In genomic region chr11:117143871-117144476, GRCh38 we compare ENCODE assay signal across 1 cellular context.
TF ChIP-seq lines count a peak whose summit lies in the region.

A gene with protein sequence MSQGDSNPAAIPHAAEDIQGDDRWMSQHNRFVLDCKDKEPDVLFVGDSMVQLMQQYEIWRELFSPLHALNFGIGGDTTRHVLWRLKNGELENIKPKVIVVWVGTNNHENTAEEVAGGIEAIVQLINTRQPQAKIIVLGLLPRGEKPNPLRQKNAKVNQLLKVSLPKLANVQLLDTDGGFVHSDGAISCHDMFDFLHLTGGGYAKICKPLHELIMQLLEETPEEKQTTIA (plus strand): TSS chr11:117144287. CDS start chr11:117152448, 8,161 bp downstream.

TF ChIP-seq in HepG2, 621 proteins besides CTCF, POLR2A, EP300 and RAD21 (continued from another document and continues in another):
- TF ChIP-seq MLXIP (CRISPR knock-in tag; IDR thresholded peaks at IDR 0.05; ENCODE audit: borderline replicate concordance): no peak
- peak; percentile 81; the same call in 1 of the 2 replicates for TF ChIP-seq BATF2 (CRISPR knock-in tag; IDR thresholded peaks at IDR 0.05)
- TF ChIP-seq SRY (CRISPR knock-in tag; IDR thresholded peaks at IDR 0.05): 0 out of 2 replicates have a peak, but pooled peaks have one; percentile 43
- no peak; the same call in none of the 2 replicates for TF ChIP-seq ZFP90 (CRISPR knock-in tag; IDR thresholded peaks at IDR 0.05; ENCODE audit: borderline replicate concordance)
- TF ChIP-seq SCMH1 (CRISPR knock-in tag; IDR thresholded peaks at IDR 0.05; ENCODE audit: borderline replicate concordance): no peak
- TF ChIP-seq BHLHE40 (IDR thresholded peaks at IDR 0.05; ENCODE audit: low read length): no peak
- peak; percentile 90; the same call in 1 of the 2 replicates for TF ChIP-seq KDM3A (CRISPR knock-in tag; IDR thresholded peaks at IDR 0.05; ENCODE audit: low read depth)
- peak; percentile 85; the same call in 1 of the 2 replicates for TF ChIP-seq YEATS2 (CRISPR knock-in tag; IDR thresholded peaks at IDR 0.05; ENCODE audit: borderline replicate concordance)
- TF ChIP-seq HNRNPK (IDR thresholded peaks at IDR 0.05; ENCODE audit: low read depth, low read length, poor library complexity, severe bottlenecking): no peak
- peak; percentile 80 for TF ChIP-seq ETV5 (CRISPR knock-in tag; IDR thresholded peaks at IDR 0.05; ENCODE audit: borderline replicate concordance)
- TF ChIP-seq, protein P1, sequence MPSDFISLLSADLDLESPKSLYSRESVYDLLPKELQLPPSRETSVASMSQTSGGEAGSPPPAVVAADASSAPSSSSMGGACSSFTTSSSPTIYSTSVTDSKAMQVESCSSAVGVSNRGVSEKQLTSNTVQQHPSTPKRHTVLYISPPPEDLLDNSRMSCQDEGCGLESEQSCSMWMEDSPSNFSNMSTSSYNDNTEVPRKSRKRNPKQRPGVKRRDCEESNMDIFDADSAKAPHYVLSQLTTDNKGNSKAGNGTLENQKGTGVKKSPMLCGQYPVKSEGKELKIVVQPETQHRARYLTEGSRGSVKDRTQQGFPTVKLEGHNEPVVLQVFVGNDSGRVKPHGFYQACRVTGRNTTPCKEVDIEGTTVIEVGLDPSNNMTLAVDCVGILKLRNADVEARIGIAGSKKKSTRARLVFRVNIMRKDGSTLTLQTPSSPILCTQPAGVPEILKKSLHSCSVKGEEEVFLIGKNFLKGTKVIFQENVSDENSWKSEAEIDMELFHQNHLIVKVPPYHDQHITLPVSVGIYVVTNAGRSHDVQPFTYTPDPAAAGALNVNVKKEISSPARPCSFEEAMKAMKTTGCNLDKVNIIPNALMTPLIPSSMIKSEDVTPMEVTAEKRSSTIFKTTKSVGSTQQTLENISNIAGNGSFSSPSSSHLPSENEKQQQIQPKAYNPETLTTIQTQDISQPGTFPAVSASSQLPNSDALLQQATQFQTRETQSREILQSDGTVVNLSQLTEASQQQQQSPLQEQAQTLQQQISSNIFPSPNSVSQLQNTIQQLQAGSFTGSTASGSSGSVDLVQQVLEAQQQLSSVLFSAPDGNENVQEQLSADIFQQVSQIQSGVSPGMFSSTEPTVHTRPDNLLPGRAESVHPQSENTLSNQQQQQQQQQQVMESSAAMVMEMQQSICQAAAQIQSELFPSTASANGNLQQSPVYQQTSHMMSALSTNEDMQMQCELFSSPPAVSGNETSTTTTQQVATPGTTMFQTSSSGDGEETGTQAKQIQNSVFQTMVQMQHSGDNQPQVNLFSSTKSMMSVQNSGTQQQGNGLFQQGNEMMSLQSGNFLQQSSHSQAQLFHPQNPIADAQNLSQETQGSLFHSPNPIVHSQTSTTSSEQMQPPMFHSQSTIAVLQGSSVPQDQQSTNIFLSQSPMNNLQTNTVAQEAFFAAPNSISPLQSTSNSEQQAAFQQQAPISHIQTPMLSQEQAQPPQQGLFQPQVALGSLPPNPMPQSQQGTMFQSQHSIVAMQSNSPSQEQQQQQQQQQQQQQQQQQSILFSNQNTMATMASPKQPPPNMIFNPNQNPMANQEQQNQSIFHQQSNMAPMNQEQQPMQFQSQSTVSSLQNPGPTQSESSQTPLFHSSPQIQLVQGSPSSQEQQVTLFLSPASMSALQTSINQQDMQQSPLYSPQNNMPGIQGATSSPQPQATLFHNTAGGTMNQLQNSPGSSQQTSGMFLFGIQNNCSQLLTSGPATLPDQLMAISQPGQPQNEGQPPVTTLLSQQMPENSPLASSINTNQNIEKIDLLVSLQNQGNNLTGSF (CRISPR knock-in tag; IDR thresholded peaks at IDR 0.05): peak; percentile 79; the same call in 1 of the 2 replicates
- TF ChIP-seq POGZ (CRISPR knock-in tag; IDR thresholded peaks at IDR 0.05): peak; percentile 80
- TF ChIP-seq ZNF790 (CRISPR knock-in tag; IDR thresholded peaks at IDR 0.05; ENCODE audit: borderline replicate concordance): no peak
- no peak for TF ChIP-seq NFIB (CRISPR knock-in tag; IDR thresholded peaks at IDR 0.05; ENCODE audit: borderline replicate concordance)
- TF ChIP-seq KAT7 (CRISPR knock-in tag; IDR thresholded peaks at IDR 0.05; ENCODE audit: borderline replicate concordance): peak; percentile 48; the same call in 1 of the 2 replicates
- no peak for TF ChIP-seq HHEX (CRISPR knock-in tag; IDR thresholded peaks at IDR 0.05)
- TF ChIP-seq ZNF510 (CRISPR knock-in tag; IDR thresholded peaks at IDR 0.05; ENCODE audit: low read depth): peak; percentile 95; the same call in 1 of the 2 replicates
- TF ChIP-seq, protein P2, sequence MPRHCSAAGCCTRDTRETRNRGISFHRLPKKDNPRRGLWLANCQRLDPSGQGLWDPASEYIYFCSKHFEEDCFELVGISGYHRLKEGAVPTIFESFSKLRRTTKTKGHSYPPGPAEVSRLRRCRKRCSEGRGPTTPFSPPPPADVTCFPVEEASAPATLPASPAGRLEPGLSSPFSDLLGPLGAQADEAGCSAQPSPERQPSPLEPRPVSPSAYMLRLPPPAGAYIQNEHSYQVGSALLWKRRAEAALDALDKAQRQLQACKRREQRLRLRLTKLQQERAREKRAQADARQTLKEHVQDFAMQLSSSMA (CRISPR knock-in tag; IDR thresholded peaks at IDR 0.05): peak; percentile 88; the same call in 1 of the 2 replicates
- TF ChIP-seq ZSCAN20 (CRISPR knock-in tag; IDR thresholded peaks at IDR 0.05; ENCODE audit: borderline replicate concordance): no peak
- 0 out of 2 replicates have a peak, but pooled peaks have one; percentile 21 for TF ChIP-seq ZNF775 (CRISPR knock-in tag; IDR thresholded peaks at IDR 0.05; ENCODE audit: borderline replicate concordance)
- peak; percentile 65; the same call in 1 of the 2 replicates for TF ChIP-seq ZNF205 (CRISPR knock-in tag; IDR thresholded peaks at IDR 0.05)
- TF ChIP-seq THAP8 (CRISPR knock-in tag; IDR thresholded peaks at IDR 0.05; ENCODE audit: borderline replicate concordance): 0 out of 2 replicates have a peak, but pooled peaks have one; percentile 30
- peak; percentile 89 for TF ChIP-seq BCL3 (CRISPR knock-in tag; IDR thresholded peaks at IDR 0.05)
- TF ChIP-seq, protein P3, sequence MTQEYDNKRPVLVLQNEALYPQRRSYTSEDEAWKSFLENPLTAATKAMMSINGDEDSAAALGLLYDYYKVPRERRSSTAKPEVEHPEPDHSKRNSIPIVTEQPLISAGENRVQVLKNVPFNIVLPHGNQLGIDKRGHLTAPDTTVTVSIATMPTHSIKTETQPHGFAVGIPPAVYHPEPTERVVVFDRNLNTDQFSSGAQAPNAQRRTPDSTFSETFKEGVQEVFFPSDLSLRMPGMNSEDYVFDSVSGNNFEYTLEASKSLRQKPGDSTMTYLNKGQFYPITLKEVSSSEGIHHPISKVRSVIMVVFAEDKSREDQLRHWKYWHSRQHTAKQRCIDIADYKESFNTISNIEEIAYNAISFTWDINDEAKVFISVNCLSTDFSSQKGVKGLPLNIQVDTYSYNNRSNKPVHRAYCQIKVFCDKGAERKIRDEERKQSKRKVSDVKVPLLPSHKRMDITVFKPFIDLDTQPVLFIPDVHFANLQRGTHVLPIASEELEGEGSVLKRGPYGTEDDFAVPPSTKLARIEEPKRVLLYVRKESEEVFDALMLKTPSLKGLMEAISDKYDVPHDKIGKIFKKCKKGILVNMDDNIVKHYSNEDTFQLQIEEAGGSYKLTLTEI (CRISPR knock-in tag; conservative IDR thresholded peaks at IDR 0.05): no peak
- TF ChIP-seq NBN (conservative IDR thresholded peaks at IDR 0.05): no peak
- TF ChIP-seq ZNF446 (CRISPR knock-in tag; IDR thresholded peaks at IDR 0.05): no peak; the same call in 1 of the 2 replicates
- TF ChIP-seq HINFP (CRISPR knock-in tag; IDR thresholded peaks at IDR 0.05; ENCODE audit: low read depth): peak; percentile 59; the same call in 1 of the 2 replicates
- TF ChIP-seq ZBTB38 (CRISPR knock-in tag; IDR thresholded peaks at IDR 0.05): peak; percentile 65
- TF ChIP-seq STAG1 (CRISPR knock-in tag; IDR thresholded peaks at IDR 0.05): no peak
- TF ChIP-seq SRSF9 (IDR thresholded peaks at IDR 0.05; ENCODE audit: borderline replicate concordance, insufficient read depth, low read depth, low read length, poor library complexity, severe bottlenecking): no peak
- no peak for TF ChIP-seq SIX4 (CRISPR knock-in tag; IDR thresholded peaks at IDR 0.05)
- no peak for TF ChIP-seq CCAR2 (optimal IDR thresholded peaks at IDR 0.05; ENCODE audit: low read depth, low read length)
- peak; percentile 84; the same call in 1 of the 2 replicates for TF ChIP-seq ZNF33B (CRISPR knock-in tag; IDR thresholded peaks at IDR 0.05)
- TF ChIP-seq ZFAT (CRISPR knock-in tag; conservative IDR thresholded peaks at IDR 0.05): no peak
- no peak for TF ChIP-seq ZNF382 (CRISPR knock-in tag; IDR thresholded peaks at IDR 0.05; ENCODE audit: borderline replicate concordance)
- TF ChIP-seq ZNF34 (CRISPR knock-in tag; IDR thresholded peaks at IDR 0.05; ENCODE audit: borderline replicate concordance): peak; percentile 73; the same call in 1 of the 2 replicates
- TF ChIP-seq NCOR1 (IDR thresholded peaks at IDR 0.05; ENCODE audit: borderline replicate concordance, low read length): no peak
- no peak for TF ChIP-seq CHCHD3 (CRISPR knock-in tag; IDR thresholded peaks at IDR 0.05)
- TF ChIP-seq ZNF747 (CRISPR knock-in tag; IDR thresholded peaks at IDR 0.05; ENCODE audit: borderline replicate concordance): peak; percentile 32; the same call in 1 of the 2 replicates
- TF ChIP-seq, protein P4, sequence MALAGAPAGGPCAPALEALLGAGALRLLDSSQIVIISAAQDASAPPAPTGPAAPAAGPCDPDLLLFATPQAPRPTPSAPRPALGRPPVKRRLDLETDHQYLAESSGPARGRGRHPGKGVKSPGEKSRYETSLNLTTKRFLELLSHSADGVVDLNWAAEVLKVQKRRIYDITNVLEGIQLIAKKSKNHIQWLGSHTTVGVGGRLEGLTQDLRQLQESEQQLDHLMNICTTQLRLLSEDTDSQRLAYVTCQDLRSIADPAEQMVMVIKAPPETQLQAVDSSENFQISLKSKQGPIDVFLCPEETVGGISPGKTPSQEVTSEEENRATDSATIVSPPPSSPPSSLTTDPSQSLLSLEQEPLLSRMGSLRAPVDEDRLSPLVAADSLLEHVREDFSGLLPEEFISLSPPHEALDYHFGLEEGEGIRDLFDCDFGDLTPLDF (CRISPR knock-in tag; IDR thresholded peaks at IDR 0.05): no peak; the same call in 1 of the 2 replicates
- TF ChIP-seq, protein P5, sequence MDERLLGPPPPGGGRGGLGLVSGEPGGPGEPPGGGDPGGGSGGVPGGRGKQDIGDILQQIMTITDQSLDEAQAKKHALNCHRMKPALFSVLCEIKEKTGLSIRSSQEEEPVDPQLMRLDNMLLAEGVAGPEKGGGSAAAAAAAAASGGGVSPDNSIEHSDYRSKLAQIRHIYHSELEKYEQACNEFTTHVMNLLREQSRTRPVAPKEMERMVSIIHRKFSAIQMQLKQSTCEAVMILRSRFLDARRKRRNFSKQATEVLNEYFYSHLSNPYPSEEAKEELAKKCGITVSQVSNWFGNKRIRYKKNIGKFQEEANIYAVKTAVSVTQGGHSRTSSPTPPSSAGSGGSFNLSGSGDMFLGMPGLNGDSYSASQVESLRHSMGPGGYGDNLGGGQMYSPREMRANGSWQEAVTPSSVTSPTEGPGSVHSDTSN (CRISPR knock-in tag; IDR thresholded peaks at IDR 0.05): peak; percentile 88
- TF ChIP-seq ZFX (CRISPR knock-in tag; IDR thresholded peaks at IDR 0.05; ENCODE audit: low read depth): no peak; the same call in 1 of the 2 replicates
- TF ChIP-seq TGIF2 (CRISPR knock-in tag; IDR thresholded peaks at IDR 0.05): peak; percentile 82
- TF ChIP-seq ZNF496 (CRISPR knock-in tag; IDR thresholded peaks at IDR 0.05; ENCODE audit: insufficient replicate concordance): no peak
- TF ChIP-seq ZKSCAN8 (CRISPR knock-in tag; IDR thresholded peaks at IDR 0.05; ENCODE audit: borderline replicate concordance): peak; percentile 63; the same call in 1 of the 2 replicates
